12 cellular contexts compared by ENCODE assay signal in the genomic region with DNA sequence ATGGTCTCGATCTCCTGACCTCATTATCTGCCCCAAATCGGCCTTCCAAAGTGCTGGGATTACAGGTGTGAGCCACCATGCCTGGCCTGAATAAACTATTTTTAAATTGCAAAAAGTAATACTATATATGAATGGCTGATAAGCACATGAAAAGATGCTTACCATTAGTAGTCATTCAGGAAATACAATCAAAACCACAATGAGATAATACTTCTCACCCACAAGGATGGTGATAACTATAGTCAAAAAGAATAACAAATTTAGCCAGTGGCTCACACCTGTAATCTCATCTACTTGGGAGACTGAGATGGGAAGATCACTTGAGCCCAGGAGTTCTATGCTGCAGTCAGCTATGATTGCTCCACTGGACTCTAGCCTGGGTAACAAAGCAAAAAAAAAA.
"Had no signal": no experiment of that assay in that cellular context is flagged by ENCODE, and none has a peak within 500 bp of the region (broad histone marks: within the 10 kb centered on the region; RNA-seq: fewer than 3 reads in every experiment).

No MANE protein-coding gene starts in this region.

- H3K9me3 Mint-ChIP-seq: mesothelial cell of epicardium; stimulated activated naive CD8-positive, alpha-beta T cell treated with anti-CD3 and anti-CD28 coated beads, Interleukin-15, Interleukin-2, amounts not matched to agents 100 ng/mL and 50 ng/mL, for 24 hours had no signal

- H3K4me1 ChIP-seq: parathyroid adenoma had no signal

- H3K4me2 ChIP-seq: hepatocyte had no signal

- H2AFZ ChIP-seq: hepatocyte, parathyroid adenoma had no signal

- H3K27me3 ChIP-seq: adrenal gland, hepatocyte had no signal

- H3K79me2 ChIP-seq: parathyroid adenoma had no signal

- DNase-seq: activated CD4-positive, CD25-positive, alpha-beta regulatory T cell treated with anti-CD3 and anti-CD28 coated beads, Interleukin-2, amount 50 U/mL, for 72 hours; activated T-cell treated with anti-CD3 and anti-CD28 coated beads, Interleukin-2, amount 50 U/mL, for 48 hours; adrenal gland; erythroblast; stimulated activated CD4-positive, alpha-beta T cell treated with anti-CD3 and anti-CD28 coated beads, Interleukin-2, amount 100 ng/mL, for 48 hours had no signal

- H3K27me3 Mint-ChIP-seq: stimulated activated naive CD8-positive, alpha-beta T cell treated with anti-CD3 and anti-CD28 coated beads, Interleukin-15, Interleukin-2, amounts not matched to agents 100 ng/mL and 50 ng/mL, for 24 hours had no signal

- H3K4me3 Mint-ChIP-seq: mesothelial cell of epicardium had no signal

- H3K9ac ChIP-seq: parathyroid adenoma had no signal

- FAIRE-seq: urothelium cell line had no signal

- H3K9me3 ChIP-seq: adrenal gland, thoracic aorta had no signal

- H3K36me3 ChIP-seq: adrenal gland had no signal

- H3K4me3 ChIP-seq: adrenal gland, hepatocyte, thoracic aorta had no signal

- ATAC-seq: SK-N-SH treated with all-trans-retinoic acid at 6 μM for 48 hours had no signal

- H3K27ac ChIP-seq: adrenal gland, hepatocyte, parathyroid adenoma, thoracic aorta had no signal
